Comparison of ENCODE assay signal across 11 cellular contexts in genomic region chr2:210264282-210264681, GRCh38. TPM values are rescaled to one million over a fixed set of nuclear protein-coding genes. Genes with fewer than 3 reads are reported as not detected.
"Had no signal": no experiment of that assay in that cellular context is flagged by ENCODE, and none has a peak within 500 bp of the region (broad histone marks: within the 10 kb centered on the region; RNA-seq: fewer than 3 reads in every experiment).

No MANE protein-coding gene starts in this region.

- H3K36me3 ChIP-seq: HAP-1 had no signal

- H3K4me2 ChIP-seq: GM23338 had no signal

- H3K4me3 ChIP-seq: GM23338, HAP-1, K562 had no signal

- H2AFZ ChIP-seq: GM23338 had no signal

- DNase-seq: HFFc6, IMR-90, KG1 had no signal

- FAIRE-seq: H1, H54, HTR-8/SVneo, K562 had no signal

- H3K9me3 ChIP-seq: HAP-1 had no signal

- H3K4me1 ChIP-seq: HAP-1 had no signal

- ATAC-seq: GM23338, HCT116, K562 had no signal

RNA-seq across cellular contexts. Expression of gene ACADL, which starts 39.0 kb away (rescaled TPM):
- total RNA-seq: GM23338, HFFc6, HT-29, IMR-90 had no signal
- polyA plus RNA-seq: IMR-90, K562 had no signal

RNA-seq across cellular contexts. Expression of gene MYL1, which starts 50.7 kb away (rescaled TPM):
- total RNA-seq: GM23338, H1, HFFc6, HT-29, IMR-90, K562 had no signal
- polyA plus RNA-seq: GM23338, H1, IMR-90, K562 had no signal
